Comparison of ENCODE assay signal across 11 cellular contexts in the genomic region with DNA sequence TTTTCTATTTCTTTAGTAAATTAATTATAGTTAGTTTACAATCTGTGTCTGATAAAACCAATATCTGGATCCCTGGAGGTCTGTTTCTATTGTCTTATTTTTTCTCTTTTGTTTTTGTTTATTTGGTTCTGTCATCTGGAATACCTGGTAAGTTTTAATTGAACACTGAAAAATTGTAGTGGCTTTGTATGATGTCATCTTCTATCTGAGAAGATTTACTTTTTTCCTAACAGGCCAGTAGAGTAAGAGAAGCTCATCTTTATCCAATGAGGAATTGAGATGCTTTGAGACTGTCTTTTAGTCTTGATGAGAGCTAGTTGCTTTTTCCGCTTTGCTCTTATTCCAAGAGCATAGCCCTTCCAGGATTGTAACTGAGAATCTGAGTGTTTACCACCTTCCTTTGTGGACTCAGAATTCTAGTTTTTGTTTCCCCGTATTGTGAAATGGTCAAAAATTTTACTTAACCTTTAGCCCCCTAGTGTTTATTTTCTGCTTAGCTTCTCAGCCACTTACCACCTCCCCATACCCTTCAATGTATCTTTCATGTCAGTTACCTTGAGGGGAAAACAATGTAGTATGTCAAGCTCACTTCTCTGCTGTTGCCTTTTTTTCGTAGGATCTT. TPM values are rescaled to one million over a fixed set of nuclear protein-coding genes. Genes with fewer than 3 reads are reported as not detected.
DNase-seq lines count a peak whose midpoint lies in the region; ATAC-seq and TF ChIP-seq lines count a peak whose summit lies in the region.
"Had no signal": no experiment of that assay in that cellular context is flagged by ENCODE, and none has a peak within 500 bp of the region (broad histone marks: within the 10 kb centered on the region; RNA-seq: fewer than 3 reads in every experiment).

No MANE protein-coding gene starts in this region.

- H3K4me1 ChIP-seq in mammary epithelial cell (ENCODE audit: insufficient read depth, low read length) (no peaks in the 10 kb centered on the region), psoas muscle (no peaks in the 10 kb centered on the region)

- H3K9me3 Mint-ChIP-seq in activated CD4-positive, alpha-beta memory T cell treated with anti-CD3 and anti-CD28 coated beads, Interleukin-2, amount 10 ng/mL, durations not matched to agents 7 days and 5 days, result no peaks in the 10 kb centered on the region
- H3K9me3 Mint-ChIP-seq in activated CD4-positive, alpha-beta memory T cell treated with anti-CD3 and anti-CD28 coated beads for 36 hours, result no peaks in the 10 kb centered on the region

- peaks cover 93% of the 10 kb centered on the region for H3K79me2 ChIP-seq in mammary epithelial cell (ENCODE audit: insufficient read depth, low read length)

- H3K27me3 Mint-ChIP-seq in activated CD4-positive, alpha-beta memory T cell treated with anti-CD3 and anti-CD28 coated beads, Interleukin-2, amount 10 ng/mL, durations not matched to agents 7 days and 5 days, result no peaks in the 10 kb centered on the region
- no peaks in the 10 kb centered on the region for H3K27me3 Mint-ChIP-seq in activated CD4-positive, alpha-beta memory T cell treated with anti-CD3 and anti-CD28 coated beads for 36 hours

- H3K4me1 Mint-ChIP-seq in activated CD4-positive, alpha-beta memory T cell treated with anti-CD3 and anti-CD28 coated beads, Interleukin-2, amount 10 ng/mL, durations not matched to agents 7 days and 5 days, result peaks cover 24% of the 10 kb centered on the region
- H3K4me1 Mint-ChIP-seq in activated CD4-positive, alpha-beta memory T cell treated with anti-CD3 and anti-CD28 coated beads for 36 hours (ENCODE audit: low read depth), result peaks cover 26% of the 10 kb centered on the region

- no peak overlapping the region for H2AFZ ChIP-seq in mammary epithelial cell (ENCODE audit: low read depth, low read length)

- H3K4me2 ChIP-seq in mammary epithelial cell (ENCODE audit: insufficient read depth, low read depth, low read length), result no peak overlapping the region

- no peaks in the 10 kb centered on the region for H3K36me3 Mint-ChIP-seq in activated CD4-positive, alpha-beta memory T cell treated with anti-CD3 and anti-CD28 coated beads, Interleukin-2, amount 10 ng/mL, durations not matched to agents 7 days and 5 days (ENCODE audit: low read depth)
- H3K36me3 Mint-ChIP-seq in activated CD4-positive, alpha-beta memory T cell treated with anti-CD3 and anti-CD28 coated beads for 36 hours, result no peaks in the 10 kb centered on the region

- WGBS in mammary epithelial cell (ENCODE audit: low coverage, missing lambda C conversion rate), result 89% methylated on average over 3 of the region's 3 CpGs
- WGBS in psoas muscle, 3 donors, result 46 to 73% (median 49%) methylated on average over 3 of the region's 3 CpGs

- H3K27ac ChIP-seq in mammary epithelial cell (ENCODE audit: insufficient read depth, low read depth, low read length), result no peak overlapping the region
- H3K27ac ChIP-seq in psoas muscle, result no peak overlapping the region

- no peaks in the 10 kb centered on the region for H3K27me3 ChIP-seq in mammary epithelial cell (ENCODE audit: insufficient read depth, low read length)
- H3K27me3 ChIP-seq in psoas muscle (ENCODE audit: insufficient read depth in 3 of 3, low read length in 2 of 3), result no peaks in the 10 kb centered on the region

- H3K36me3 ChIP-seq in mammary epithelial cell (ENCODE audit: insufficient read depth, low read length) (peaks cover 4% of the 10 kb centered on the region), psoas muscle (ENCODE audit: insufficient read depth in 1 of 2, low read depth in 1 of 2) (no peaks in the 10 kb centered on the region)
- H3K36me3 ChIP-seq: HAP-1 had no signal

- ATAC-seq in psoas muscle (no peak), GM19023 (IDR thresholded peaks at IDR 0.05; ENCODE audit: unreplicated experiment) (no peak)

- intact Hi-C loops in activated CD4-positive, alpha-beta memory T cell treated with anti-CD3 and anti-CD28 coated beads for 36 hours (cut with micrococcal nuclease), result loop anchor here (1.0 to 5.0 kb wide), 5 partner anchors 53 to 360 kb away; no protein-coding TSS in a partner anchor
- intact Hi-C loops in mammary epithelial cell (cut with micrococcal nuclease) (loop anchor here (2.0 kb wide), 2 partner anchors 24 to 56 kb away; no protein-coding TSS in a partner anchor), psoas muscle (cut with DNase I) (no loop called here), posterior vena cava (cut with DNase I) (no loop called here)

- in situ Hi-C loops in mammary epithelial cell (cut with MboI; ENCODE audit: low sequenced_read_pairs in 2 of 2), result no loop called here

- H3K9me3 ChIP-seq in mammary epithelial cell (replicated peaks; ENCODE audit: insufficient read depth, low read length), result no peaks in the 10 kb centered on the region
- H3K9me3 ChIP-seq in psoas muscle, result no peaks in the 10 kb centered on the region
- H3K9me3 ChIP-seq: HAP-1 had no signal

- dilution Hi-C loops in mammary epithelial cell (cut with HindIII; ENCODE audit: low sequenced_read_pairs), result no loop called here

- TF ChIP-seq CTCF in mammary epithelial cell (conservative IDR thresholded peaks at IDR 0.05 in 1 of 2, IDR thresholded peaks at IDR 0.05 in 1 of 2; ENCODE audit: extremely low read depth in 1 of 2, insufficient read depth in 1 of 2, low read depth in 1 of 2, low read length in 2 of 2), result peak; percentile 34 to 38
- TF ChIP-seq CTCF in psoas muscle (IDR thresholded peaks at IDR 0.05), result peak; percentile 17

- H3K4me3 ChIP-seq in mammary epithelial cell (replicated peaks in 1 of 3; ENCODE audit: insufficient read depth in 1 of 3, low read depth in 2 of 3, low read length in 3 of 3) (no peak overlapping the region), psoas muscle (no peak overlapping the region)
- H3K4me3 ChIP-seq: HAP-1 had no signal

- BruUV-seq in mammary epithelial cell (replicated peaks; lab: Mats Ljungman, UMichigan), result no TSS peak

- no peak for DNase-seq in activated CD4-positive, alpha-beta memory T cell treated with anti-CD3 and anti-CD28 coated beads, Interleukin-2, amount 10 ng/mL, durations not matched to agents 7 days and 5 days
- no peak for DNase-seq in activated CD4-positive, alpha-beta memory T cell treated with anti-CD3 and anti-CD28 coated beads for 36 hours
- peak; percentile 38 for DNase-seq in NAMALWA (ENCODE audit: low spot score)
- no peak for DNase-seq in mammary epithelial cell
- no peak for DNase-seq in psoas muscle
- DNase-seq in NCI-H774 (lab: John Stamatoyannopoulos, UW), result no peak
- DNase-seq in posterior vena cava (ENCODE audit: low spot score), result no peak
- DNase-seq: activated T-cell treated with anti-CD3 and anti-CD28 coated beads, Interleukin-2, amount 50 U/mL, for 1 hour; NCI-H446 treated with DMSO at 0.1 percent for 48 hours had no signal

- CTCF ChIA-PET in activated CD4-positive, alpha-beta memory T cell treated with anti-CD3 and anti-CD28 coated beads, Interleukin-2, amount 10 ng/mL, durations not matched to agents 7 days and 5 days (lab: Charles Lee), result interaction anchor here (0.6 to 2.3 kb wide), 26 partner anchors 9 to 365 kb away, joined by 3 to 24 read pairs (median 5); no protein-coding TSS in a partner anchor
- CTCF ChIA-PET in activated CD4-positive, alpha-beta memory T cell treated with anti-CD3 and anti-CD28 coated beads for 36 hours (lab: Charles Lee), result interaction anchor here (0.6 to 2.0 kb wide), 20 partner anchors 9 to 360 kb away, joined by 3 to 10 read pairs (median 3); no protein-coding TSS in a partner anchor
- CTCF ChIA-PET in mammary epithelial cell (lab: Charles Lee; ENCODE audit: low non-redundant PET), result no interaction called here

- no peak overlapping the region for H3K4me3 Mint-ChIP-seq in activated CD4-positive, alpha-beta memory T cell treated with anti-CD3 and anti-CD28 coated beads, Interleukin-2, amount 10 ng/mL, durations not matched to agents 7 days and 5 days
- no peak overlapping the region for H3K4me3 Mint-ChIP-seq in activated CD4-positive, alpha-beta memory T cell treated with anti-CD3 and anti-CD28 coated beads for 36 hours

- no peak overlapping the region for H3K9ac ChIP-seq in mammary epithelial cell (ENCODE audit: insufficient read depth, low read length)

- POLR2A ChIA-PET in activated CD4-positive, alpha-beta memory T cell treated with anti-CD3 and anti-CD28 coated beads, Interleukin-2, amount 10 ng/mL, durations not matched to agents 7 days and 5 days (lab: Charles Lee), result interaction anchor here (0.9 to 1.4 kb wide), 3 partner anchors 117 to 197 kb away, joined by 3 to 7 read pairs (median 3); no protein-coding TSS in a partner anchor
- POLR2A ChIA-PET in activated CD4-positive, alpha-beta memory T cell treated with anti-CD3 and anti-CD28 coated beads for 36 hours (lab: Charles Lee), result no interaction called here

- peak overlapping the region; percentile 17 for H3K27ac Mint-ChIP-seq in activated CD4-positive, alpha-beta memory T cell treated with anti-CD3 and anti-CD28 coated beads, Interleukin-2, amount 10 ng/mL, durations not matched to agents 7 days and 5 days
- no peak overlapping the region for H3K27ac Mint-ChIP-seq in activated CD4-positive, alpha-beta memory T cell treated with anti-CD3 and anti-CD28 coated beads for 36 hours

- H4K20me1 ChIP-seq in mammary epithelial cell (ENCODE audit: insufficient read depth, low read length), result no peaks in the 10 kb centered on the region

RNA-seq across cellular contexts. Expression of a gene that starts 25.0 kb away (rescaled TPM):
- total RNA-seq in activated CD4-positive, alpha-beta memory T cell treated with anti-CD3 and anti-CD28 coated beads, Interleukin-2, amount 10 ng/mL, durations not matched to agents 7 days and 5 days, result 1 to 10 TPM; 1.8 to 2.8 TPM
- 10 to 100 TPM; 13.5 to 14.2 TPM for total RNA-seq in activated CD4-positive, alpha-beta memory T cell treated with anti-CD3 and anti-CD28 coated beads for 36 hours
- 100 to 1,000 TPM; 143 to 150 TPM for total RNA-seq in mammary epithelial cell
- 79.4 TPM for polyA plus RNA-seq in mammary epithelial cell
- 147 TPM for polyA minus RNA-seq in mammary epithelial cell
- total RNA-seq in psoas muscle, result 1 to 10 TPM; 2.3 to 8.1 (median 4.5) TPM
- 1 to 10 TPM in 2 of 3 donors, under 1 TPM in 1; 0.79 to 1.6 (median 1.5) TPM for polyA plus RNA-seq in psoas muscle
- total RNA-seq in posterior vena cava, result 100 to 1,000 TPM in 1 of 2 donors, 10 to 100 TPM in 1; 99.4 to 153 TPM

Comparison
In these comparisons a context has a peak if more than half of its experiments do, and no peak if none do; other contexts are left out.
1. RNA of a gene that starts 25.0 kb away (total RNA-seq): 99.4 to 153 TPM in posterior vena cava and 143 to 150 TPM in mammary epithelial cell; 13.5 to 14.2 TPM in activated CD4-positive, alpha-beta memory T cell treated with anti-CD3 and anti-CD28 coated beads for 36 hours, 2.3 to 8.1 TPM in psoas muscle and 1.8 to 2.8 TPM in activated CD4-positive, alpha-beta memory T cell treated with anti-CD3 and anti-CD28 coated beads, Interleukin-2, amount 10 ng/mL, durations not matched to agents 7 days and 5 days; every median in the first group is over 4 times any median in the second.
2. intact Hi-C loops: an anchor here in activated CD4-positive, alpha-beta memory T cell treated with anti-CD3 and anti-CD28 coated beads for 36 hours (1.0 to 5.0 kb wide) and mammary epithelial cell (2.0 kb wide); none called in psoas muscle and posterior vena cava.